In genomic region chr5:116084891-116085715, GRCh38 we compare ENCODE assay signal across 8 cellular contexts. TPM values are rescaled to one million over a fixed set of nuclear protein-coding genes. Genes with fewer than 3 reads are reported as not detected.
DNase-seq lines count a peak whose midpoint lies in the region; ATAC-seq and TF ChIP-seq lines count a peak whose summit lies in the region.

Gene COMMD10 (plus strand): TSS chr5:116085025.

- peak; percentile 92 for DNase-seq in Daoy (ENCODE audit: low read depth)
- peak; percentile 63 for DNase-seq in activated T-helper 9 cell treated with anti-CD3 and anti-CD28 coated beads, Interleukin-2, amount 50 U/mL, for 16 hours (ENCODE audit: low read depth)
- DNase-seq in fibroblast of the aortic adventitia (ENCODE audit: low read depth), result peak; percentile 87
- peak; percentile 80 for DNase-seq in stimulated activated naive CD8-positive, alpha-beta T cell treated with anti-CD3 and anti-CD28 coated beads, Interleukin-15, Interleukin-2, amounts not matched to agents 100 U/mL and 50 U/mL, for 24 hours

- H3K4me3 Mint-ChIP-seq in nephron, result peak within 1 kb of the TSS; percentile 90 to 100 (median 96)

- H3K27ac ChIP-seq in KOPT-K1 (ENCODE audit: low read depth, low read length, poor library complexity, severe bottlenecking), result peak within 1 kb of the TSS; percentile 76

- H3K27ac Mint-ChIP-seq in nephron, result peak within 1 kb of the TSS; percentile 99 to 100 (median 99)

- peak; percentile 87 for ATAC-seq in GM21825 (IDR thresholded peaks at IDR 0.05; ENCODE audit: unreplicated experiment)
- peak; percentile 96 for ATAC-seq in stimulated activated naive CD8-positive, alpha-beta T cell treated with anti-CD3 and anti-CD28 coated beads, Interleukin-15, Interleukin-2, amounts not matched to agents 100 U/mL and 50 U/mL, for 24 hours

- peak; percentile 90 for TF ChIP-seq POLR2A in Raji (IDR thresholded peaks at IDR 0.05; ENCODE audit: insufficient read depth, low read depth, low read length)

- H3K9me3 ChIP-seq in KOPT-K1 (ENCODE audit: insufficient read depth, low read length, poor library complexity, severe bottlenecking), result no peaks in the 10 kb centered on the region

- peaks cover 17% of the 10 kb centered on the region for H3K4me1 Mint-ChIP-seq in nephron

- H3K4me3 ChIP-seq in fibroblast of the aortic adventitia (ENCODE audit: low read depth, low read length), result peak within 1 kb of the TSS; percentile 79

- no peak for TF ChIP-seq CTCF in fibroblast of the aortic adventitia (IDR thresholded peaks at IDR 0.05; ENCODE audit: insufficient read depth, low read length)
- TF ChIP-seq CTCF in nephron (IDR thresholded peaks at IDR 0.05; ENCODE audit: unreplicated experiment in 3 of 3), result no peak

- peaks cover 34% of the 10 kb centered on the region for H3K36me3 Mint-ChIP-seq in nephron (ENCODE audit: low read depth)

- H3K27me3 Mint-ChIP-seq in nephron (ENCODE audit: low read depth), result no peaks in the 10 kb centered on the region

- peaks cover 2% of the 10 kb centered on the region for H3K9me3 Mint-ChIP-seq in nephron

- peaks cover 16% of the 10 kb centered on the region; the same call in 1 of the 2 replicates for H3K36me3 ChIP-seq in KOPT-K1 (ENCODE audit: insufficient read depth, low read length)

RNA-seq across cellular contexts. Expression of gene COMMD10, which starts in this region (rescaled TPM):
- total RNA-seq in Daoy (2014; rRNA removed; shearing (Covaris generic)), result 43.1 and 49.3 TPM in 2 replicates
- total RNA-seq in fibroblast of the aortic adventitia (ENCODE audit: low replicate concordance), result 4.7 and 37.3 TPM in 2 replicates

Comparison
In these comparisons a context has a peak if more than half of its experiments do, and no peak if none do; other contexts are left out.
1. Peak in every context shown above with its lines: DNase-seq, ATAC-seq, H3K4me3 ChIP-seq and H3K27ac ChIP-seq.